17 cellular contexts compared by ENCODE assay signal in the genomic region with DNA sequence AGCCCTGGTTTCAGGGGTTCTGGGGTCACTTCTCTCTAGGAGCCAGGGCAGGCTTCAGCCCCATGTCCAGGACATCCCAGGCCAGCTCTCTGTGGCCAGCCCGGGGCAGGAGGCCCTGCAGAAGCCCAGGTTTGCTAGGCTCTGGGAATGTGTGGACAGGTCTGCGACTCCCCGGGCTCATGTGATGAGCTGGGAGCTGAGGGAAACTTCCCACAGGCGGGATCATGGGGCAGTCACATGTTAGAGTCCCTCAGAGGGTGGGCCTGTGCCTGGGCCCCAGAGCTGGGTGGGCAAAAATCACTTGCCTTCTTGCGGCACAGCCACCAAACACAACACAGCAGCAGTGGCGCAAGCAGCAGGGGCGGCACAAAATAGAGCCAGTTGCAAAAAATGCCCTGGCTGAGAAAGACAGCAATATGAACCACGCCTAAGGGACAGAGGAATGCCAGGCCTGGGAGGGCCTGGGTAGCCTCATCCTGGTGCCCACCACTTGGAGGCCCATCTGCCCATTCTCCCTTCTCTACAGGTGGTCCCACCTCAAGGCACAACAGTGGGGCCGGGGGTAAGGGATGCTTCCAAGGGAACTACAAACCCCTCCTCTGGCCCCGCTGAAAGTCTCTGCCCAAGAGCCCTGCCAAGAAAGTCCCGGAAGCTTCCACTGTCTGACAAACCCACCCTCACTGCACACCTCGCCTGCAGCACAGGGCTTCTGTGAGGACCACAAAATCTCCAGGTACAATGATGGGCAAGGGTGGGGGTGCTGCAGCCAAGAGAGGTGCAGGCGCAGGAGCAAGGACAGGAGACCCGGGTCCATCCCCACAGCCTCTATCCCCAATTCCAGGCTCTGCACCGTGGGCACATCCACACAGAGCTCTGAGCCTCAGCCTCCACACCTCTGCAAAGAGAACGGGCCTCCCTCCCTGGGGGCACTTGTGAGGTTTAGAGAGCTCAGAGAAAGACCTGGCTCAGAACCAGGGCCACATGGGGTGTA. TPM values are rescaled to one million over a fixed set of nuclear protein-coding genes. Genes with fewer than 3 reads are reported as not detected.
DNase-seq lines count a peak whose midpoint lies in the region; ATAC-seq and TF ChIP-seq lines count a peak whose summit lies in the region.
"Had no signal": no experiment of that assay in that cellular context is flagged by ENCODE, and none has a peak within 500 bp of the region (broad histone marks: within the 10 kb centered on the region; RNA-seq: fewer than 3 reads in every experiment).

No MANE protein-coding gene starts in this region.

- H2BK12ac ChIP-seq in neuronal stem cell (ENCODE audit: low read length): no peak overlapping the region

- no TSS peak for BruUV-seq in MCF 10A (replicated peaks; lab: Mats Ljungman, UMichigan)

- no peak overlapping the region for H4K91ac ChIP-seq in neuronal stem cell (ENCODE audit: low read depth, low read length, poor library complexity)

- intact Hi-C loops in breast epithelium (cut with DNase I; ENCODE audit: low total_unique reads): no loop called here
- intact Hi-C loops in MCF 10A (cut with micrococcal nuclease): no loop called here
- intact Hi-C loops in vagina (cut with DNase I): no loop called here

- H3K4me2 ChIP-seq in neuronal stem cell (ENCODE audit: insufficient read depth, low read length, poor library complexity, severe bottlenecking): no peak overlapping the region

- no peaks in the 10 kb centered on the region for H3K9me3 Mint-ChIP-seq in MCF 10A (ENCODE audit: unreplicated experiment)
- H3K9me3 Mint-ChIP-seq: CD4-positive, CD25-positive, alpha-beta regulatory T cell had no signal

- ATAC-seq in omental fat pad (ENCODE audit: low FRiP score) (no peak), HG03095 (IDR thresholded peaks at IDR 0.05; ENCODE audit: unreplicated experiment) (no peak)
- ATAC-seq: K562, PC-3 had no signal

- H3K23ac ChIP-seq in neuronal stem cell (ENCODE audit: low read depth, low read length, poor library complexity): peak overlapping the region; percentile 34

- H3K27ac Mint-ChIP-seq in MCF 10A (ENCODE audit: low read depth, unreplicated experiment): no peak overlapping the region

- H3K9ac ChIP-seq in neuronal stem cell (ENCODE audit: low read depth, low read length, poor library complexity): no peak overlapping the region

- H3K36me3 Mint-ChIP-seq in MCF 10A (ENCODE audit: insufficient read depth, unreplicated experiment): no peaks in the 10 kb centered on the region

- H2AK5ac ChIP-seq in neuronal stem cell (ENCODE audit: low read depth, low read length): peak overlapping the region; percentile 43

- H2BK120ac ChIP-seq in neuronal stem cell (ENCODE audit: low read depth, low read length): no peak overlapping the region

- peaks cover 0 to 8% of the 10 kb centered on the region in 2 donors for H3K4me1 ChIP-seq in breast epithelium
- H3K4me1 ChIP-seq in neuronal stem cell (ENCODE audit: control insufficient read depth in 2 of 2, insufficient read depth in 1 of 2, low read depth in 1 of 2, low read length in 2 of 2): no peaks in the 10 kb centered on the region
- H3K4me1 ChIP-seq in vagina: no peaks in the 10 kb centered on the region

- H3K18ac ChIP-seq in neuronal stem cell (ENCODE audit: low read length): peak overlapping the region; percentile 13

- H3K27me3 Mint-ChIP-seq in MCF 10A (ENCODE audit: insufficient read depth, unreplicated experiment): no peaks in the 10 kb centered on the region
- H3K27me3 Mint-ChIP-seq: CD4-positive, CD25-positive, alpha-beta regulatory T cell had no signal

- H3K27ac ChIP-seq in breast epithelium (no peak overlapping the region), neuronal stem cell (replicated peaks; ENCODE audit: low read length) (no peak overlapping the region), vagina (no peak overlapping the region)

- H3K4me1 Mint-ChIP-seq in MCF 10A (ENCODE audit: insufficient read depth, unreplicated experiment): peaks cover 5% of the 10 kb centered on the region

- no peak overlapping the region for H3K4ac ChIP-seq in neuronal stem cell (ENCODE audit: low read length)

- H3K4me3 Mint-ChIP-seq in MCF 10A (ENCODE audit: unreplicated experiment): no peak overlapping the region
- H3K4me3 Mint-ChIP-seq: CD4-positive, CD25-positive, alpha-beta regulatory T cell had no signal

- peak overlapping the region; percentile 27 for H2BK5ac ChIP-seq in neuronal stem cell (ENCODE audit: low read length)

- no peaks in the 10 kb centered on the region for H3K9me3 ChIP-seq in breast epithelium
- H3K9me3 ChIP-seq in neuronal stem cell (replicated peaks in 1 of 2; ENCODE audit: control insufficient read depth in 2 of 2, insufficient read depth in 1 of 2, low read depth in 1 of 2, low read length in 2 of 2): no peaks in the 10 kb centered on the region
- no peaks in the 10 kb centered on the region for H3K9me3 ChIP-seq in vagina

- H3K27me3 ChIP-seq in breast epithelium: no peaks in the 10 kb centered on the region
- no peaks in the 10 kb centered on the region for H3K27me3 ChIP-seq in neuronal stem cell (ENCODE audit: control insufficient read depth in 3 of 3, insufficient read depth in 3 of 3, low read depth in 1 of 3, low read length in 3 of 3)
- H3K27me3 ChIP-seq in vagina: no peaks in the 10 kb centered on the region

- H3K14ac ChIP-seq in neuronal stem cell (ENCODE audit: low read length): no peak overlapping the region

- no peak overlapping the region for H4K8ac ChIP-seq in neuronal stem cell (ENCODE audit: low read depth, low read length)

- TF ChIP-seq POLR2A in breast epithelium (IDR thresholded peaks at IDR 0.05) (no peak), vagina (IDR thresholded peaks at IDR 0.05) (no peak)

- CTCF ChIA-PET in MCF 10A (lab: Yijun Ruan, JAX): interaction anchor here (0.7 kb wide), 1 partner anchor 1075 kb away, joined by 4 read pairs; no protein-coding TSS in a partner anchor

- no peak overlapping the region for H2BK15ac ChIP-seq in neuronal stem cell (ENCODE audit: low read length)

- H3K79me1 ChIP-seq in neuronal stem cell (ENCODE audit: low read depth, low read length): no peaks in the 10 kb centered on the region

- no peak overlapping the region for H2AFZ ChIP-seq in neuronal stem cell (ENCODE audit: low read length)

- no CpG with 5 or more reads among the region's 16 CpGs for WGBS in neuronal stem cell (ENCODE audit: extremely low coverage in 2 of 2, insufficient read length in 2 of 2, insufficient replicate concordance in 1 of 2), 2 donors

- TF ChIP-seq CTCF in breast epithelium (IDR thresholded peaks at IDR 0.05) (no peak), MCF 10A (IDR thresholded peaks at IDR 0.05; ENCODE audit: unreplicated experiment) (no peak), fibroblast of pulmonary artery (IDR thresholded peaks at IDR 0.05; ENCODE audit: low read length, missing control alignments) (no peak), vagina (IDR thresholded peaks at IDR 0.05) (no peak), omental fat pad (IDR thresholded peaks at IDR 0.05) (no peak)

- POLR2A ChIA-PET in MCF 10A (lab: Yijun Ruan, JAX): interaction anchor here (0.6 kb wide), 1 partner anchor 15 kb away, joined by 3 read pairs; no protein-coding TSS in a partner anchor

- H3K36me3 ChIP-seq in breast epithelium: no peaks in the 10 kb centered on the region
- no peaks in the 10 kb centered on the region for H3K36me3 ChIP-seq in neuronal stem cell (replicated peaks in 1 of 2; ENCODE audit: control insufficient read depth in 2 of 2, insufficient read depth in 2 of 2, low read length in 2 of 2)
- no peaks in the 10 kb centered on the region for H3K36me3 ChIP-seq in vagina

- H3K4me3 ChIP-seq in breast epithelium (no peak overlapping the region), fibroblast of pulmonary artery (replicated peaks; ENCODE audit: low read depth, low read length) (no peak overlapping the region), neuronal stem cell (ENCODE audit: low read length in 2 of 2) (no peak overlapping the region), vagina (no peak overlapping the region)
- H3K4me3 ChIP-seq: K562 had no signal

- peak; percentile 13 to 34 for DNase-seq in breast epithelium (ENCODE audit: low spot score in 2 of 2)
- no peak for DNase-seq in MCF 10A (ENCODE audit: unreplicated experiment)
- DNase-seq in fibroblast of pulmonary artery (ENCODE audit: low read depth): peak; percentile 3
- no peak for DNase-seq in neuronal stem cell (ENCODE audit: low spot score)
- DNase-seq in vagina (ENCODE audit: extremely low spot score in 2 of 2): peak; percentile 64 to 72
- no peak for DNase-seq in NCI-H2196 (lab: John Stamatoyannopoulos, UW; ENCODE audit: unreplicated experiment)
- no peak for DNase-seq in omental fat pad (ENCODE audit: low spot score)
- DNase-seq: AML-193; CD4-positive, CD25-positive, alpha-beta regulatory T cell; DMS79; NCI-H1694; NCI-H2107; NCI-H69; NK-92 treated with Interleukin-12 subunit alpha and Interleukin-12 subunit beta, amount 100 ng/mL, for 24 hours; PC-3 had no signal

RNA-seq across cellular contexts. Expression of a gene that starts 34.6 kb away (rescaled TPM):
- under 1 TPM in 1 of 3 donors, not detected in 2; 0.15 TPM for total RNA-seq in breast epithelium
- total RNA-seq in MCF 10A (2022): not detected in 2 replicates
- not detected for polyA plus RNA-seq in neuronal stem cell (2013, experiment 1 of 2)
- polyA plus RNA-seq in neuronal stem cell (2013, experiment 2 of 2): not detected
- total RNA-seq in vagina: not detected
- total RNA-seq in omental fat pad: not detected
- total RNA-seq: CD4-positive, CD25-positive, alpha-beta regulatory T cell; K562; PC-3 had no signal
- polyA plus RNA-seq: K562 had no signal

Comparison
In these comparisons a context has a peak if more than half of its experiments do, and no peak if none do; other contexts are left out.
1. DNase-seq: peak in breast epithelium (2 of 2), fibroblast of pulmonary artery (single experiment) and vagina (2 of 2); none in MCF 10A (single experiment), neuronal stem cell (single experiment), NCI-H2196 (single experiment) and omental fat pad (single experiment).